Comparison of ENCODE assay signal across 13 cellular contexts in the genomic region with DNA sequence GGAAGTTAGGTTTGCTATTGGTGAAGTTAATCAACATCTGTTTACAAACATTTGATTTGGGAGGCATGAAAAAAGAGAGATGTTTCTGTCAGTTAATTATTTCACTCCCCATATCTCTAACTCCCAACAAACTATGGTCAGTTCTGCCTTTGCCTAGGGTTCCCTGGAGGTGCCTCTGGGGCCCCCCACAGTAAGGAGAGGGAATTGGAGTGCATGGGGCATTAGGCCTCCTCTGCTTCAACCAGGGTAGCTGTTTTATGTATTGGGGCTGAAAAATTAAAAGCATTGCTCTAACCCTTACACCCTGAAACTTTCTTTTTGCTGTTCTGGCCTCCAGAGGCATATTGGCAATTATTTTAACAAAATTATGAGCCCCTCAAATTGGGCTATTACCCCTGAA. TPM values are rescaled to one million over a fixed set of nuclear protein-coding genes. Genes with fewer than 3 reads are reported as not detected.
DNase-seq lines count a peak whose midpoint lies in the region; ATAC-seq and TF ChIP-seq lines count a peak whose summit lies in the region.
"Had no signal": no experiment of that assay in that cellular context is flagged by ENCODE, and none has a peak within 500 bp of the region (broad histone marks: within the 10 kb centered on the region; RNA-seq: fewer than 3 reads in every experiment).

No MANE protein-coding gene starts in this region.

- H3K9ac ChIP-seq in muscle layer of colon (ENCODE audit: low read length), result no peak overlapping the region
- H3K9ac ChIP-seq: BLaER1 had no signal

- H3K9me3 ChIP-seq in right atrium auricular region (no peaks in the 10 kb centered on the region), muscle layer of colon (ENCODE audit: low read length) (no peaks in the 10 kb centered on the region)
- H3K9me3 ChIP-seq: BLaER1 had no signal

- H3K27ac ChIP-seq in right atrium auricular region (peak overlapping the region; percentile 77 to 91), muscle layer of colon (ENCODE audit: low read depth, low read length) (peak overlapping the region; percentile 83)
- H3K27ac ChIP-seq: BLaER1 had no signal

- H3K4me1 ChIP-seq in right atrium auricular region (peaks cover 0 to 90% of the 10 kb centered on the region in 2 donors), muscle layer of colon (ENCODE audit: insufficient read depth, low read length) (peaks cover 74% of the 10 kb centered on the region)

- ATAC-seq in left cardiac atrium, result no peak

- TF ChIP-seq CTCF in right atrium auricular region (IDR thresholded peaks at IDR 0.05) (no peak), choroid plexus epithelial cell (conservative IDR thresholded peaks at IDR 0.05; ENCODE audit: low read depth, low read length) (peak; percentile 51)

- intact Hi-C loops in left cardiac atrium (cut with DNase I), result no loop called here

- H3K27me3 ChIP-seq in right atrium auricular region, result no peaks in the 10 kb centered on the region
- no peaks in the 10 kb centered on the region for H3K27me3 ChIP-seq in muscle layer of colon (ENCODE audit: control insufficient read depth in 1 of 2, insufficient read depth in 2 of 2, low read length in 2 of 2)
- H3K27me3 ChIP-seq: BLaER1 had no signal

- H3K4me3 ChIP-seq in right atrium auricular region, result no peak overlapping the region
- no peak overlapping the region for H3K4me3 ChIP-seq in choroid plexus epithelial cell (ENCODE audit: low read depth, low read length)
- H3K4me3 ChIP-seq in muscle layer of colon (ENCODE audit: low read depth in 1 of 2, low read length in 2 of 2), result no peak overlapping the region
- H3K4me3 ChIP-seq: BLaER1 had no signal

- H3K36me3 ChIP-seq in right atrium auricular region, result no peaks in the 10 kb centered on the region
- H3K36me3 ChIP-seq in muscle layer of colon (ENCODE audit: insufficient read depth, low read length), result no peaks in the 10 kb centered on the region
- H3K36me3 ChIP-seq: BLaER1 had no signal

- DNase-seq in right atrium auricular region (ENCODE audit: low spot score) (no peak), left cardiac atrium (no peak), choroid plexus epithelial cell (ENCODE audit: low read depth) (no peak), NCI-H82 (lab: John Stamatoyannopoulos, UW) (no peak), COR-L47 (lab: John Stamatoyannopoulos, UW) (no peak), NCI-H748 treated with DMSO at 0.1 percent for 48 hours (lab: John Stamatoyannopoulos, UW) (no peak)
- DNase-seq in activated CD8-positive, alpha-beta memory T cell treated with anti-CD3 and anti-CD28 coated beads, Interleukin-2, amount 50 U/mL, for 48 hours, result no peak
- DNase-seq: activated naive CD8-positive, alpha-beta T cell treated with anti-CD3 and anti-CD28 coated beads, Interleukin-2, amount 10 ng/mL, durations not matched to agents 7 days and 5 days; GF-D8; NCI-H2029; stimulated activated CD4-positive, alpha-beta T cell treated with anti-CD3 and anti-CD28 coated beads, Interleukin-2, amount 100 ng/mL, for 24 hours had no signal

RNA-seq across cellular contexts. Expression of a gene that starts 32.3 kb away (rescaled TPM):
- total RNA-seq in right atrium auricular region, result 10 to 100 TPM; 33.0 to 49.1 TPM
- 10 to 100 TPM; 32.2 to 43.0 TPM for total RNA-seq in left cardiac atrium
